ENCODE assay signal across 1 cellular context in the genomic region with DNA sequence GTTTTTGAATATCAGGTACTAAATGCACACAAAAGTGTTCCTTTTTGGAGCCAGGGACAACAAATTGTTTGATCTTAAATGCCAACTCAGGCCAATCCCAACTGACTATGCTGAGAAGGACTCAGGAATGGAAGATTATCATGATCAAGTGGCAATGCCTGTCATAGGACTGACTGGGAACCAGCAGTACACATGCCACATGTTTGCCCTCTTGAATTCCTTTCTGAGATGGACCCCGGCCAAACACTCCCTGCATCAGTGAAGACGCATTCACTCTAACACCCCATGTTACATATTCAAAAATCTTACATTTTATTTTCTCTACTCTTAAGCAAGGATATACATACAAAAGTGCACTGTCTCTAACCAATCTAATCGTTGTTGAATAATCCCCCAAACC.
TF ChIP-seq lines count a peak whose summit lies in the region.

No MANE protein-coding gene starts in this region.

TF ChIP-seq in GM23338, 12 proteins besides CTCF, POLR2A, EP300 and RAD21:
- TF ChIP-seq, protein P1, sequence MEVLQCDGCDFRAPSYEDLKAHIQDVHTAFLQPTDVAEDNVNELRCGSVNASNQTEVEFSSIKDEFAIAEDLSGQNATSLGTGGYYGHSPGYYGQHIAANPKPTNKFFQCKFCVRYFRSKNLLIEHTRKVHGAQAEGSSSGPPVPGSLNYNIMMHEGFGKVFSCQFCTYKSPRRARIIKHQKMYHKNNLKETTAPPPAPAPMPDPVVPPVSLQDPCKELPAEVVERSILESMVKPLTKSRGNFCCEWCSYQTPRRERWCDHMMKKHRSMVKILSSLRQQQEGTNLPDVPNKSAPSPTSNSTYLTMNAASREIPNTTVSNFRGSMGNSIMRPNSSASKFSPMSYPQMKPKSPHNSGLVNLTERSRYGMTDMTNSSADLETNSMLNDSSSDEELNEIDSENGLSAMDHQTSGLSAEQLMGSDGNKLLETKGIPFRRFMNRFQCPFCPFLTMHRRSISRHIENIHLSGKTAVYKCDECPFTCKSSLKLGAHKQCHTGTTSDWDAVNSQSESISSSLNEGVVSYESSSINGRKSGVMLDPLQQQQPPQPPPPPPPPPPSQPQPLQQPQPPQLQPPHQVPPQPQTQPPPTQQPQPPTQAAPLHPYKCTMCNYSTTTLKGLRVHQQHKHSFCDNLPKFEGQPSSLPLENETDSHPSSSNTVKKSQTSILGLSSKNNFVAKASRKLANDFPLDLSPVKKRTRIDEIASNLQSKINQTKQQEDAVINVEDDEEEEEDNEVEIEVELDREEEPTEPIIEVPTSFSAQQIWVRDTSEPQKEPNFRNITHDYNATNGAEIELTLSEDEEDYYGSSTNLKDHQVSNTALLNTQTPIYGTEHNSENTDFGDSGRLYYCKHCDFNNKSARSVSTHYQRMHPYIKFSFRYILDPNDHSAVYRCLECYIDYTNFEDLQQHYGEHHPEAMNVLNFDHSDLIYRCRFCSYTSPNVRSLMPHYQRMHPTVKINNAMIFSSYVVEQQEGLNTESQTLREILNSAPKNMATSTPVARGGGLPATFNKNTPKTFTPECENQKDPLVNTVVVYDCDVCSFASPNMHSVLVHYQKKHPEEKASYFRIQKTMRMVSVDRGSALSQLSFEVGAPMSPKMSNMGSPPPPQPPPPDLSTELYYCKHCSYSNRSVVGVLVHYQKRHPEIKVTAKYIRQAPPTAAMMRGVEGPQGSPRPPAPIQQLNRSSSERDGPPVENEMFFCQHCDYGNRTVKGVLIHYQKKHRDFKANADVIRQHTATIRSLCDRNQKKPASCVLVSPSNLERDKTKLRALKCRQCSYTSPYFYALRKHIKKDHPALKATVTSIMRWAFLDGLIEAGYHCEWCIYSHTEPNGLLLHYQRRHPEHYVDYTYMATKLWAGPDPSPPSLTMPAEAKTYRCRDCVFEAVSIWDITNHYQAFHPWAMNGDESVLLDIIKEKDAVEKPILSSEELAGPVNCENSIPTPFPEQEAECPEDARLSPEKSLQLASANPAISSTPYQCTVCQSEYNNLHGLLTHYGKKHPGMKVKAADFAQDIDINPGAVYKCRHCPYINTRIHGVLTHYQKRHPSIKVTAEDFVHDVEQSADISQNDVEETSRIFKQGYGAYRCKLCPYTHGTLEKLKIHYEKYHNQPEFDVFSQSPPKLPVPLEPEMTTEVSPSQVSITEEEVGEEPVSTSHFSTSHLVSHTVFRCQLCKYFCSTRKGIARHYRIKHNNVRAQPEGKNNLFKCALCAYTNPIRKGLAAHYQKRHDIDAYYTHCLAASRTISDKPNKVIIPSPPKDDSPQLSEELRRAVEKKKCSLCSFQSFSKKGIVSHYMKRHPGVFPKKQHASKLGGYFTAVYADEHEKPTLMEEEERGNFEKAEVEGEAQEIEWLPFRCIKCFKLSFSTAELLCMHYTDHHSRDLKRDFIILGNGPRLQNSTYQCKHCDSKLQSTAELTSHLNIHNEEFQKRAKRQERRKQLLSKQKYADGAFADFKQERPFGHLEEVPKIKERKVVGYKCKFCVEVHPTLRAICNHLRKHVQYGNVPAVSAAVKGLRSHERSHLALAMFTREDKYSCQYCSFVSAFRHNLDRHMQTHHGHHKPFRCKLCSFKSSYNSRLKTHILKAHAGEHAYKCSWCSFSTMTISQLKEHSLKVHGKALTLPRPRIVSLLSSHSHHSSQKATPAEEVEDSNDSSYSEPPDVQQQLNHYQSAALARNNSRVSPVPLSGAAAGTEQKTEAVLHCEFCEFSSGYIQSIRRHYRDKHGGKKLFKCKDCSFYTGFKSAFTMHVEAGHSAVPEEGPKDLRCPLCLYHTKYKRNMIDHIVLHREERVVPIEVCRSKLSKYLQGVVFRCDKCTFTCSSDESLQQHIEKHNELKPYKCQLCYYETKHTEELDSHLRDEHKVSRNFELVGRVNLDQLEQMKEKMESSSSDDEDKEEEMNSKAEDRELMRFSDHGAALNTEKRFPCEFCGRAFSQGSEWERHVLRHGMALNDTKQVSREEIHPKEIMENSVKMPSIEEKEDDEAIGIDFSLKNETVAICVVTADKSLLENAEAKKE (CRISPR knock-in tag; IDR thresholded peaks at IDR 0.05), result no peak
- TF ChIP-seq STAT1 (IDR thresholded peaks at IDR 0.05; ENCODE audit: unreplicated experiment), result no peak
- TF ChIP-seq EZH2phosphoT487 (IDR thresholded peaks at IDR 0.05; ENCODE audit: unreplicated experiment), result no peak
- TF ChIP-seq, protein P2, sequence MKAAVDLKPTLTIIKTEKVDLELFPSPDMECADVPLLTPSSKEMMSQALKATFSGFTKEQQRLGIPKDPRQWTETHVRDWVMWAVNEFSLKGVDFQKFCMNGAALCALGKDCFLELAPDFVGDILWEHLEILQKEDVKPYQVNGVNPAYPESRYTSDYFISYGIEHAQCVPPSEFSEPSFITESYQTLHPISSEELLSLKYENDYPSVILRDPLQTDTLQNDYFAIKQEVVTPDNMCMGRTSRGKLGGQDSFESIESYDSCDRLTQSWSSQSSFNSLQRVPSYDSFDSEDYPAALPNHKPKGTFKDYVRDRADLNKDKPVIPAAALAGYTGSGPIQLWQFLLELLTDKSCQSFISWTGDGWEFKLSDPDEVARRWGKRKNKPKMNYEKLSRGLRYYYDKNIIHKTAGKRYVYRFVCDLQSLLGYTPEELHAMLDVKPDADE (IDR thresholded peaks at IDR 0.05), result no peak
- no peak for TF ChIP-seq CREB1 (CRISPR knock-in tag; IDR thresholded peaks at IDR 0.05; ENCODE audit: low read depth)
- no peak for TF ChIP-seq JUNB (IDR thresholded peaks at IDR 0.05; ENCODE audit: unreplicated experiment)
- TF ChIP-seq, protein P3, sequence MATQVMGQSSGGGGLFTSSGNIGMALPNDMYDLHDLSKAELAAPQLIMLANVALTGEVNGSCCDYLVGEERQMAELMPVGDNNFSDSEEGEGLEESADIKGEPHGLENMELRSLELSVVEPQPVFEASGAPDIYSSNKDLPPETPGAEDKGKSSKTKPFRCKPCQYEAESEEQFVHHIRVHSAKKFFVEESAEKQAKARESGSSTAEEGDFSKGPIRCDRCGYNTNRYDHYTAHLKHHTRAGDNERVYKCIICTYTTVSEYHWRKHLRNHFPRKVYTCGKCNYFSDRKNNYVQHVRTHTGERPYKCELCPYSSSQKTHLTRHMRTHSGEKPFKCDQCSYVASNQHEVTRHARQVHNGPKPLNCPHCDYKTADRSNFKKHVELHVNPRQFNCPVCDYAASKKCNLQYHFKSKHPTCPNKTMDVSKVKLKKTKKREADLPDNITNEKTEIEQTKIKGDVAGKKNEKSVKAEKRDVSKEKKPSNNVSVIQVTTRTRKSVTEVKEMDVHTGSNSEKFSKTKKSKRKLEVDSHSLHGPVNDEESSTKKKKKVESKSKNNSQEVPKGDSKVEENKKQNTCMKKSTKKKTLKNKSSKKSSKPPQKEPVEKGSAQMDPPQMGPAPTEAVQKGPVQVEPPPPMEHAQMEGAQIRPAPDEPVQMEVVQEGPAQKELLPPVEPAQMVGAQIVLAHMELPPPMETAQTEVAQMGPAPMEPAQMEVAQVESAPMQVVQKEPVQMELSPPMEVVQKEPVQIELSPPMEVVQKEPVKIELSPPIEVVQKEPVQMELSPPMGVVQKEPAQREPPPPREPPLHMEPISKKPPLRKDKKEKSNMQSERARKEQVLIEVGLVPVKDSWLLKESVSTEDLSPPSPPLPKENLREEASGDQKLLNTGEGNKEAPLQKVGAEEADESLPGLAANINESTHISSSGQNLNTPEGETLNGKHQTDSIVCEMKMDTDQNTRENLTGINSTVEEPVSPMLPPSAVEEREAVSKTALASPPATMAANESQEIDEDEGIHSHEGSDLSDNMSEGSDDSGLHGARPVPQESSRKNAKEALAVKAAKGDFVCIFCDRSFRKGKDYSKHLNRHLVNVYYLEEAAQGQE (IDR thresholded peaks at IDR 0.05; ENCODE audit: unreplicated experiment), result no peak
- TF ChIP-seq ZNF331 (CRISPR knock-in tag; IDR thresholded peaks at IDR 0.05; ENCODE audit: low read depth), result no peak
- TF ChIP-seq POLR2AphosphoS5 (IDR thresholded peaks at IDR 0.05; ENCODE audit: low read depth), result no peak
- no peak for TF ChIP-seq EZH2 (IDR thresholded peaks at IDR 0.05; ENCODE audit: low read depth, unreplicated experiment)
- TF ChIP-seq NANOG (IDR thresholded peaks at IDR 0.05; ENCODE audit: borderline replicate concordance), result no peak
- no peak for TF ChIP-seq ZNF114 (CRISPR knock-in tag; IDR thresholded peaks at IDR 0.05)
TF ChIP-seq in GM23338: peak in this region for 0.
